Comparison of ENCODE assay signal across 28 cellular contexts in genomic region chr3:374459-374858, GRCh38.
"Had no signal": no experiment of that assay in that cellular context is flagged by ENCODE, and none has a peak within 500 bp of the region (broad histone marks: within the 10 kb centered on the region; RNA-seq: fewer than 3 reads in every experiment).

No MANE protein-coding gene starts in this region.

- H3K27ac ChIP-seq: brain microvascular endothelial cell, esophagus muscularis mucosa, foreskin keratinocyte, gastrocnemius medialis had no signal

- DNase-seq: activated CD4-positive, alpha-beta memory T cell treated with anti-CD3 and anti-CD28 coated beads for 36 hours; activated CD4-positive, alpha-beta T cell treated with anti-CD3 and anti-CD28 coated beads for 36 hours; activated CD4-positive, alpha-beta T cell treated with anti-CD3 and anti-CD28 coated beads, Interleukin-2, amount 10 ng/mL, durations not matched to agents 24 days and 14 days; activated CD4-positive, CD25-positive, alpha-beta regulatory T cell; activated CD4-positive, CD25-positive, alpha-beta regulatory T cell treated with anti-CD3 and anti-CD28 coated beads, Interleukin-2, amount 50 U/mL, for 72 hours; activated CD8-positive, alpha-beta memory T cell treated with anti-CD3 and anti-CD28 coated beads, Interleukin-2, amount 10 ng/mL, durations not matched to agents 7 days and 5 days; activated CD8-positive, alpha-beta memory T cell treated with anti-CD3 and anti-CD28 coated beads, Interleukin-2, amount 50 U/mL, for 4 hours; activated CD8-positive, alpha-beta T cell treated with anti-CD3 and anti-CD28 coated beads, Interleukin-2, amount 10 ng/mL, durations not matched to agents 7 days and 5 days; activated effector memory CD4-positive, alpha-beta T cell treated with Interleukin-2 at 50 U/mL for 16 hours; activated gamma-delta T cell treated with Interleukin-2 at 50 U/mL for 16 hours; activated naive CD4-positive, alpha-beta T cell treated with anti-CD3 and anti-CD28 coated beads, Interleukin-2, amount 50 U/mL, for 16 hours; activated naive CD4-positive, alpha-beta T cell treated with Interleukin-2 at 50 U/mL for 16 hours; activated T-cell treated with anti-CD3 and anti-CD28 coated beads, Interleukin-2, amount 50 U/mL, for 1 hour; amniotic stem cell; brain microvascular endothelial cell; caudate nucleus; cortex of kidney; dermis blood vessel endothelial cell; effector CD4-positive, alpha-beta T cell; effector memory CD8-positive, alpha-beta T cell; erythroblast; foreskin keratinocyte; gastrocnemius medialis; glutamatergic neuron; T-helper 2 cell had no signal

- H3K9me3 Mint-ChIP-seq: activated CD4-positive, alpha-beta T cell treated with anti-CD3 and anti-CD28 coated beads, Interleukin-2, amount 10 ng/mL, durations not matched to agents 24 days and 14 days had no signal

- H3K4me1 Mint-ChIP-seq: activated CD4-positive, alpha-beta T cell treated with anti-CD3 and anti-CD28 coated beads for 36 hours; activated CD4-positive, alpha-beta T cell treated with anti-CD3 and anti-CD28 coated beads, Interleukin-2, amount 10 ng/mL, durations not matched to agents 24 days and 14 days; activated CD8-positive, alpha-beta memory T cell treated with anti-CD3 and anti-CD28 coated beads, Interleukin-2, amount 10 ng/mL, durations not matched to agents 7 days and 5 days; activated T-helper 17 cell treated with anti-CD3 and anti-CD28 coated beads, Interleukin-2, amount 50 U/mL, for 72 hours had no signal

- H3K9me3 ChIP-seq: esophagus muscularis mucosa, gastrocnemius medialis had no signal

- H3K36me3 ChIP-seq: brain microvascular endothelial cell, esophagus muscularis mucosa, gastrocnemius medialis had no signal

- H3K36me3 Mint-ChIP-seq: activated CD8-positive, alpha-beta memory T cell treated with anti-CD3 and anti-CD28 coated beads, Interleukin-2, amount 10 ng/mL, durations not matched to agents 7 days and 5 days; activated naive CD8-positive, alpha-beta T cell had no signal

- H3K4me1 ChIP-seq: esophagus muscularis mucosa had no signal

- H3K27me3 ChIP-seq: brain microvascular endothelial cell, foreskin keratinocyte, gastrocnemius medialis had no signal

- H3K4me3 Mint-ChIP-seq: activated CD4-positive, alpha-beta memory T cell treated with anti-CD3 and anti-CD28 coated beads for 36 hours; activated CD4-positive, alpha-beta T cell treated with anti-CD3 and anti-CD28 coated beads for 36 hours; activated CD4-positive, alpha-beta T cell treated with anti-CD3 and anti-CD28 coated beads, Interleukin-2, amount 10 ng/mL, durations not matched to agents 24 days and 14 days; activated CD8-positive, alpha-beta memory T cell treated with anti-CD3 and anti-CD28 coated beads, Interleukin-2, amount 10 ng/mL, durations not matched to agents 7 days and 5 days; activated CD8-positive, alpha-beta T cell treated with anti-CD3 and anti-CD28 coated beads, Interleukin-2, amount 10 ng/mL, durations not matched to agents 7 days and 5 days; activated naive CD8-positive, alpha-beta T cell; activated T-helper 17 cell treated with anti-CD3 and anti-CD28 coated beads, Interleukin-2, amount 50 U/mL, for 72 hours; effector memory CD8-positive, alpha-beta T cell had no signal

- H3K27ac Mint-ChIP-seq: activated CD4-positive, alpha-beta memory T cell treated with anti-CD3 and anti-CD28 coated beads for 36 hours; activated CD4-positive, alpha-beta T cell treated with anti-CD3 and anti-CD28 coated beads for 36 hours; activated CD4-positive, alpha-beta T cell treated with anti-CD3 and anti-CD28 coated beads, Interleukin-2, amount 10 ng/mL, durations not matched to agents 24 days and 14 days; activated CD8-positive, alpha-beta memory T cell treated with anti-CD3 and anti-CD28 coated beads, Interleukin-2, amount 10 ng/mL, durations not matched to agents 7 days and 5 days; activated CD8-positive, alpha-beta T cell treated with anti-CD3 and anti-CD28 coated beads, Interleukin-2, amount 10 ng/mL, durations not matched to agents 7 days and 5 days; activated naive CD8-positive, alpha-beta T cell; activated T-helper 17 cell treated with anti-CD3 and anti-CD28 coated beads, Interleukin-2, amount 50 U/mL, for 72 hours; effector memory CD8-positive, alpha-beta T cell had no signal

- ATAC-seq: activated CD4-positive, alpha-beta T cell treated with anti-CD3 and anti-CD28 coated beads for 36 hours; activated CD8-positive, alpha-beta memory T cell treated with anti-CD3 and anti-CD28 coated beads, Interleukin-2, amount 10 ng/mL, durations not matched to agents 7 days and 5 days; activated CD8-positive, alpha-beta T cell treated with anti-CD3 and anti-CD28 coated beads, Interleukin-2, amount 10 ng/mL, durations not matched to agents 7 days and 5 days; activated T-helper 17 cell treated with anti-CD3 and anti-CD28 coated beads, Interleukin-2, amount 50 U/mL, for 72 hours; effector memory CD8-positive, alpha-beta T cell; foreskin keratinocyte had no signal

- H3K27me3 Mint-ChIP-seq: activated CD4-positive, alpha-beta T cell treated with anti-CD3 and anti-CD28 coated beads, Interleukin-2, amount 10 ng/mL, durations not matched to agents 24 days and 14 days; activated CD8-positive, alpha-beta memory T cell treated with anti-CD3 and anti-CD28 coated beads, Interleukin-2, amount 10 ng/mL, durations not matched to agents 7 days and 5 days; activated T-helper 17 cell treated with anti-CD3 and anti-CD28 coated beads, Interleukin-2, amount 50 U/mL, for 72 hours; effector memory CD8-positive, alpha-beta T cell had no signal

- H3K4me3 ChIP-seq: esophagus muscularis mucosa, gastrocnemius medialis had no signal
